Comparison of ENCODE assay signal across 8 cellular contexts in genomic region chr4:95510145-95510544, GRCh38. TPM values are rescaled to one million over a fixed set of nuclear protein-coding genes. Genes with fewer than 3 reads are reported as not detected.
DNase-seq lines count a peak whose midpoint lies in the region; ATAC-seq and TF ChIP-seq lines count a peak whose summit lies in the region.

No MANE protein-coding gene starts in this region.

- no peaks in the 10 kb centered on the region for H3K36me3 ChIP-seq in RWPE2 (ENCODE audit: low read depth)
- H3K36me3 ChIP-seq in MM.1S (replicated peaks; ENCODE audit: insufficient read depth, low read length) = no peaks in the 10 kb centered on the region

- H2AFZ ChIP-seq in MM.1S (ENCODE audit: low read length) = no peak overlapping the region

- no peak overlapping the region for H3K4me2 ChIP-seq in MM.1S (ENCODE audit: low read depth, low read length)

- H3K27ac ChIP-seq in RWPE2 (ENCODE audit: poor library complexity, severe bottlenecking) = peak overlapping the region; percentile 32
- H3K27ac ChIP-seq in MM.1S (ENCODE audit: low read length) = no peak overlapping the region

- H3K9me3 ChIP-seq in RWPE2 (ENCODE audit: severe bottlenecking) (no peaks in the 10 kb centered on the region), MM.1S (replicated peaks; ENCODE audit: insufficient read depth, low read length) (no peaks in the 10 kb centered on the region)

- CTCF ChIA-PET in AG04449 (lab: Yijun Ruan, JAX) = interaction anchor here (1.2 to 1.9 kb wide), 2 partner anchors 13 to 41 kb away, joined by 3 to 7 read pairs; no protein-coding TSS in a partner anchor

- H3K4me3 ChIP-seq in AG04449 (ENCODE audit: low read depth, low read length) (no peak overlapping the region), RWPE2 (ENCODE audit: severe bottlenecking) (no peak overlapping the region), MM.1S (ENCODE audit: low read length) (no peak overlapping the region)

- DNase-seq in AG04449 (ENCODE audit: low read depth, low spot score) (no peak), RWPE2 (ENCODE audit: low spot score) (no peak), glomerular visceral epithelial cell (ENCODE audit: extremely low spot score) (peak; percentile 28), iPS-NIHi7 (ENCODE audit: extremely low spot score) (no peak), MM.1S (no peak), A172 (ENCODE audit: low spot score) (no peak)

- no peaks in the 10 kb centered on the region for H3K9me2 ChIP-seq in MM.1S (replicated peaks; ENCODE audit: insufficient read depth, low read length)

- POLR2A ChIA-PET in AG04449 (lab: Yijun Ruan, JAX) = no interaction called here

- no peaks in the 10 kb centered on the region for H3F3A ChIP-seq in MM.1S (ENCODE audit: insufficient read depth, low read length)

- H3K9ac ChIP-seq in MM.1S (ENCODE audit: low read length) = no peak overlapping the region

- ATAC-seq in GM21529 (IDR thresholded peaks at IDR 0.05; ENCODE audit: unreplicated experiment) (peak; percentile 47), RWPE2 (ENCODE audit: low read depth) (peak; percentile 56; the same call in 2 of the 3 replicates), GM21381 (IDR thresholded peaks at IDR 0.05; ENCODE audit: unreplicated experiment) (no peak)

- peak; percentile 17 for TF ChIP-seq CTCF in AG04449 (IDR thresholded peaks at IDR 0.05; ENCODE audit: insufficient read depth, low read length, missing control alignments)
- peak; percentile 86 for TF ChIP-seq CTCF in RWPE2 (IDR thresholded peaks at IDR 0.05; ENCODE audit: poor library complexity, severe bottlenecking)
- TF ChIP-seq CTCF in MM.1S (IDR thresholded peaks at IDR 0.05; ENCODE audit: low read length) = no peak

- peaks cover 14% of the 10 kb centered on the region for H3K4me1 ChIP-seq in RWPE2 (ENCODE audit: insufficient read depth, poor library complexity, severe bottlenecking)
- H3K4me1 ChIP-seq in MM.1S (ENCODE audit: low read length) = no peaks in the 10 kb centered on the region

- H3K27me3 ChIP-seq in RWPE2 (ENCODE audit: insufficient read depth, poor library complexity, severe bottlenecking) (no peaks in the 10 kb centered on the region), MM.1S (replicated peaks; ENCODE audit: insufficient read depth, low read length) (no peaks in the 10 kb centered on the region)

- H4K20me1 ChIP-seq in MM.1S (ENCODE audit: insufficient read depth, low read length) = no peaks in the 10 kb centered on the region

- H3K79me2 ChIP-seq in MM.1S (ENCODE audit: low read length) = no peaks in the 10 kb centered on the region

RNA-seq across cellular contexts. Expression of gene UNC5C, which starts 38.6 kb away (rescaled TPM):
- total RNA-seq in A172 (2014; rRNA removed; shearing (Covaris generic)) = 17.4 and 20.0 TPM in 2 replicates
